In genomic region chr17:31048780-31049179, GRCh38 we compare ENCODE assay signal across 20 cellular contexts. TPM values are rescaled to one million over a fixed set of nuclear protein-coding genes. Genes with fewer than 3 reads are reported as not detected.
A peak's percentile ranks its signal among the peaks of the same experiment; 100 is the strongest.
DNase-seq lines count a peak whose midpoint lies in the region; ATAC-seq and TF ChIP-seq lines count a peak whose summit lies in the region.
"Had no signal": no experiment of that assay in that cellular context is flagged by ENCODE, and none has a peak within 500 bp of the region (broad histone marks: within the 10 kb centered on the region; RNA-seq: fewer than 3 reads in every experiment).

No MANE protein-coding gene starts in this region.

- H4K20me1 ChIP-seq in mammary epithelial cell (ENCODE audit: insufficient read depth, low read length): no peaks in the 10 kb centered on the region
- H4K20me1 ChIP-seq in PC-3 (ENCODE audit: low read length): no peaks in the 10 kb centered on the region

- dilution Hi-C loops in mammary epithelial cell (cut with HindIII; ENCODE audit: low sequenced_read_pairs): no loop called here

- no peak overlapping the region for H2AFZ ChIP-seq in mammary epithelial cell (ENCODE audit: low read depth, low read length)
- no peak overlapping the region for H2AFZ ChIP-seq in PC-3 (ENCODE audit: low read length)
- H2AFZ ChIP-seq: GM23338 had no signal

- H3K9me3 ChIP-seq in mammary epithelial cell (replicated peaks; ENCODE audit: insufficient read depth, low read length) (no peaks in the 10 kb centered on the region), adipocyte (ENCODE audit: control insufficient read depth, low read length) (no peaks in the 10 kb centered on the region), PC-3 (ENCODE audit: low read length) (no peaks in the 10 kb centered on the region), spleen (no peaks in the 10 kb centered on the region)
- H3K9me3 ChIP-seq: SK-N-SH had no signal

- H3K79me2 ChIP-seq in mammary epithelial cell (ENCODE audit: insufficient read depth, low read length): no peaks in the 10 kb centered on the region
- H3K79me2 ChIP-seq in PC-3 (ENCODE audit: low read length): no peaks in the 10 kb centered on the region

- H3K4me3 Mint-ChIP-seq in MCF 10A (ENCODE audit: unreplicated experiment): no peak overlapping the region
- no peak overlapping the region for H3K4me3 Mint-ChIP-seq in stimulated activated effector memory CD8-positive, alpha-beta T cell treated with anti-CD3 and anti-CD28 coated beads, Interleukin-12 subunit alpha, Interleukin-12 subunit beta, amount 100 ng/mL, for 72 hours
- H3K4me3 Mint-ChIP-seq: CD4-positive, alpha-beta T cell; GM23338 had no signal

- H3K36me3 Mint-ChIP-seq in MCF 10A (ENCODE audit: insufficient read depth, unreplicated experiment): no peaks in the 10 kb centered on the region
- H3K36me3 Mint-ChIP-seq in stimulated activated effector memory CD8-positive, alpha-beta T cell treated with anti-CD3 and anti-CD28 coated beads, Interleukin-12 subunit alpha, Interleukin-12 subunit beta, amount 100 ng/mL, for 72 hours: no peaks in the 10 kb centered on the region

- no peaks in the 10 kb centered on the region for H3K27me3 ChIP-seq in mammary epithelial cell (ENCODE audit: insufficient read depth, low read length)
- no peaks in the 10 kb centered on the region for H3K27me3 ChIP-seq in adipocyte (replicated peaks; ENCODE audit: control insufficient read depth, insufficient read depth, low read length)
- no peaks in the 10 kb centered on the region for H3K27me3 ChIP-seq in PC-3 (ENCODE audit: low read length)
- H3K27me3 ChIP-seq in spleen (replicated peaks in 1 of 7): no peaks in the 10 kb centered on the region

- POLR2A ChIA-PET in MCF 10A (lab: Yijun Ruan, JAX) (interaction anchor here (0.7 to 1.6 kb wide), 2 partner anchors 40 to 46 kb away, joined by 3 to 4 read pairs; partner anchors contain the start of gene NF1), PC-3 (lab: Charles Lee; ENCODE audit: unreplicated experiment) (no interaction called here)

- H3K9ac ChIP-seq in mammary epithelial cell (ENCODE audit: insufficient read depth, low read length) (no peak overlapping the region), adipocyte (ENCODE audit: low read length) (no peak overlapping the region), PC-3 (ENCODE audit: low read length) (no peak overlapping the region)
- H3K9ac ChIP-seq: SK-N-SH had no signal

- intact Hi-C loops in mammary epithelial cell (cut with micrococcal nuclease): no loop called here
- intact Hi-C loops in MCF 10A (cut with micrococcal nuclease): no loop called here
- intact Hi-C loops in PC-3 (cut with micrococcal nuclease): no loop called here
- intact Hi-C loops in spleen (cut with DNase I; ENCODE audit: low total_unique reads): no loop called here

- peaks cover 19% of the 10 kb centered on the region for H3K4me1 ChIP-seq in mammary epithelial cell (ENCODE audit: insufficient read depth, low read length)
- H3K4me1 ChIP-seq in adipocyte (ENCODE audit: control insufficient read depth, insufficient read depth, low read length): peaks cover 14% of the 10 kb centered on the region
- peaks cover 20% of the 10 kb centered on the region for H3K4me1 ChIP-seq in PC-3 (ENCODE audit: insufficient read depth, low read length)
- H3K4me1 ChIP-seq in spleen: peaks cover 0 to 22% (median 8%) of the 10 kb centered on the region in 6 donors

- H3F3A ChIP-seq in PC-3 (ENCODE audit: low read length, unreplicated experiment): peaks cover 5% of the 10 kb centered on the region

- H3K4me2 ChIP-seq in mammary epithelial cell (ENCODE audit: insufficient read depth, low read depth, low read length): no peak overlapping the region
- H3K4me2 ChIP-seq in PC-3 (ENCODE audit: low read length): no peak overlapping the region
- H3K4me2 ChIP-seq: GM23338, SK-N-SH had no signal

- H3K4me3 ChIP-seq in mammary epithelial cell (replicated peaks in 1 of 3; ENCODE audit: insufficient read depth in 1 of 3, low read depth in 2 of 3, low read length in 3 of 3): no peak overlapping the region
- no peak overlapping the region for H3K4me3 ChIP-seq in adipocyte (ENCODE audit: low read length)
- no peak overlapping the region for H3K4me3 ChIP-seq in fibroblast of mammary gland (ENCODE audit: control insufficient read depth, low read depth, low read length)
- H3K4me3 ChIP-seq in PC-3 (ENCODE audit: low read length): no peak overlapping the region
- no peak overlapping the region for H3K4me3 ChIP-seq in spleen
- H3K4me3 ChIP-seq: GM23338 had no signal

- no peaks in the 10 kb centered on the region for H3K9me3 Mint-ChIP-seq in MCF 10A (ENCODE audit: unreplicated experiment)
- H3K9me3 Mint-ChIP-seq in stimulated activated effector memory CD8-positive, alpha-beta T cell treated with anti-CD3 and anti-CD28 coated beads, Interleukin-12 subunit alpha, Interleukin-12 subunit beta, amount 100 ng/mL, for 72 hours: no peaks in the 10 kb centered on the region
- H3K9me3 Mint-ChIP-seq: CD4-positive, alpha-beta T cell had no signal

- peak; percentile 11 for ATAC-seq in stimulated activated effector memory CD8-positive, alpha-beta T cell treated with anti-CD3 and anti-CD28 coated beads, Interleukin-12 subunit alpha, Interleukin-12 subunit beta, amount 100 ng/mL, for 72 hours
- no peak for ATAC-seq in PC-3
- ATAC-seq: GM23338 had no signal

- H3K4me1 Mint-ChIP-seq in MCF 10A (ENCODE audit: insufficient read depth, unreplicated experiment): peaks cover 20% of the 10 kb centered on the region
- peaks cover 17% of the 10 kb centered on the region for H3K4me1 Mint-ChIP-seq in stimulated activated effector memory CD8-positive, alpha-beta T cell treated with anti-CD3 and anti-CD28 coated beads, Interleukin-12 subunit alpha, Interleukin-12 subunit beta, amount 100 ng/mL, for 72 hours
- H3K4me1 Mint-ChIP-seq: GM23338 had no signal

- H3K36me3 ChIP-seq in mammary epithelial cell (ENCODE audit: insufficient read depth, low read length) (no peaks in the 10 kb centered on the region), adipocyte (ENCODE audit: control insufficient read depth, insufficient read depth, low read length, severe bottlenecking) (no peaks in the 10 kb centered on the region), PC-3 (ENCODE audit: low read depth, low read length) (no peaks in the 10 kb centered on the region), spleen (peaks cover 0 to 9% (median 0%) of the 10 kb centered on the region in 6 donors)

- no peak for TF ChIP-seq POLR2A in spleen (IDR thresholded peaks at IDR 0.05)

- no peaks in the 10 kb centered on the region for H3K27me3 Mint-ChIP-seq in MCF 10A (ENCODE audit: insufficient read depth, unreplicated experiment)
- H3K27me3 Mint-ChIP-seq: CD4-positive, alpha-beta T cell had no signal

- DNase-seq in mammary epithelial cell (peak; percentile 31), MCF 10A (ENCODE audit: unreplicated experiment) (no peak), adipocyte (ENCODE audit: low read depth) (peak; percentile 5), fibroblast of mammary gland (ENCODE audit: low read depth) (peak; percentile 24), COR-L47 (lab: John Stamatoyannopoulos, UW) (no peak), PC-3 (no peak), spleen (no peak)
- no peak for DNase-seq in stimulated activated effector memory CD8-positive, alpha-beta T cell treated with anti-CD3 and anti-CD28 coated beads, Interleukin-12 subunit alpha, Interleukin-12 subunit beta, amount 100 ng/mL, for 72 hours (ENCODE audit: low spot score in 2 of 2)
- DNase-seq: 8988T; CD4-positive, alpha-beta T cell; DMS153; GDM1; HCEC 1CT; KG1; NCI-H1105; NCI-H2081 treated with DMSO at 0.1 percent for 48 hours; NCI-H446 treated with DMSO at 0.1 percent for 48 hours; Right ventricle myocardium superior; SK-N-SH had no signal

- no TSS peak for BruUV-seq in mammary epithelial cell (replicated peaks; lab: Mats Ljungman, UMichigan)
- no TSS peak for BruUV-seq in MCF 10A (replicated peaks; lab: Mats Ljungman, UMichigan)
- no TSS peak for BruUV-seq in PC-3 (replicated peaks; lab: Mats Ljungman, UMichigan)

- CTCF ChIA-PET in mammary epithelial cell (lab: Charles Lee; ENCODE audit: low non-redundant PET): interaction anchor here (0.6 kb wide), 1 partner anchor 168 kb away, joined by 8 read pairs; no protein-coding TSS in a partner anchor
- CTCF ChIA-PET in MCF 10A (lab: Yijun Ruan, JAX): interaction anchor here (0.6 kb wide), 1 partner anchor 17 kb away, joined by 3 read pairs; no protein-coding TSS in a partner anchor
- CTCF ChIA-PET in PC-3 (lab: Charles Lee): no interaction called here

- H3K27ac ChIP-seq in mammary epithelial cell (ENCODE audit: insufficient read depth, low read depth, low read length) (no peak overlapping the region), PC-3 (ENCODE audit: low read length) (no peak overlapping the region), spleen (no peak overlapping the region)

- TF ChIP-seq CTCF in mammary epithelial cell (conservative IDR thresholded peaks at IDR 0.05 in 1 of 2, IDR thresholded peaks at IDR 0.05 in 1 of 2; ENCODE audit: extremely low read depth in 1 of 2, insufficient read depth in 1 of 2, low read depth in 1 of 2, low read length in 2 of 2) (no peak), MCF 10A (IDR thresholded peaks at IDR 0.05; ENCODE audit: unreplicated experiment) (no peak), fibroblast of mammary gland (conservative IDR thresholded peaks at IDR 0.05; ENCODE audit: control insufficient read depth, insufficient read depth, low read depth, low read length) (no peak), PC-3 (conservative IDR thresholded peaks at IDR 0.05; ENCODE audit: low read depth, low read length) (no peak), spleen (IDR thresholded peaks at IDR 0.05 in 8 of 11, conservative IDR thresholded peaks at IDR 0.05 in 3 of 11) (no peak)

- no peaks in the 10 kb centered on the region for H3K9me2 ChIP-seq in PC-3 (replicated peaks; ENCODE audit: low read length)
- H3K9me2 ChIP-seq: SK-N-SH had no signal

- in situ Hi-C loops in mammary epithelial cell (cut with MboI; ENCODE audit: low sequenced_read_pairs in 2 of 2): no loop called here

- H3K27ac Mint-ChIP-seq in MCF 10A (ENCODE audit: low read depth, unreplicated experiment): no peak overlapping the region
- H3K27ac Mint-ChIP-seq in stimulated activated effector memory CD8-positive, alpha-beta T cell treated with anti-CD3 and anti-CD28 coated beads, Interleukin-12 subunit alpha, Interleukin-12 subunit beta, amount 100 ng/mL, for 72 hours: no peak overlapping the region
- H3K27ac Mint-ChIP-seq: CD4-positive, alpha-beta T cell; GM23338 had no signal

RNA-seq across cellular contexts. Expression of gene NF1, which starts 46.0 kb away (rescaled TPM):
- total RNA-seq in mammary epithelial cell (10 to 100 TPM; 65.3 to 83.9 TPM), MCF 10A (2022) (58.5 and 60.2 TPM in 2 replicates), PC-3 (2014; rRNA removed) (16.4 and 27.4 TPM in 2 replicates), spleen (10 to 100 TPM; 49.1 to 97.7 (median 63.8) TPM)
- polyA plus RNA-seq in mammary epithelial cell (27.7 TPM), spleen (1 to 10 TPM; 3.1 to 5.7 (median 4.7) TPM)
- 178 TPM for polyA minus RNA-seq in mammary epithelial cell

Comparison
In these comparisons a context has a peak if more than half of its experiments do, and no peak if none do; other contexts are left out.
1. DNase-seq: peak in mammary epithelial cell (single experiment), adipocyte (single experiment) and fibroblast of mammary gland (single experiment); none in MCF 10A (single experiment), stimulated activated effector memory CD8-positive, alpha-beta T cell treated with anti-CD3 and anti-CD28 coated beads, Interleukin-12 subunit alpha, Interleukin-12 subunit beta, amount 100 ng/mL, for 72 hours (0 of 2), COR-L47 (single experiment), PC-3 (single experiment) and spleen (single experiment).